ENCODE assay signal across 16 cellular contexts in genomic region chr19:5631511-5632240, GRCh38. TPM values are rescaled to one million over a fixed set of nuclear protein-coding genes. Genes with fewer than 3 reads are reported as not detected.
DNase-seq lines count a peak whose midpoint lies in the region; ATAC-seq and TF ChIP-seq lines count a peak whose summit lies in the region.
"Had no signal": no experiment of that assay in that cellular context is flagged by ENCODE, and none has a peak within 500 bp of the region (broad histone marks: within the 10 kb centered on the region; RNA-seq: fewer than 3 reads in every experiment).

No MANE protein-coding gene starts in this region.

- 68% methylated on average over 9 of the region's 9 CpGs for WGBS in mammary epithelial cell (ENCODE audit: low coverage, missing lambda C conversion rate)

- ATAC-seq in HG03469 (IDR thresholded peaks at IDR 0.05; ENCODE audit: unreplicated experiment) (no peak), GM18861 (IDR thresholded peaks at IDR 0.05; ENCODE audit: unreplicated experiment) (no peak), HG02885 (IDR thresholded peaks at IDR 0.05; ENCODE audit: poor library complexity, unreplicated experiment) (no peak)
- ATAC-seq: Panc1 had no signal

- H3K27me3 ChIP-seq in mammary epithelial cell (ENCODE audit: insufficient read depth, low read length) = no peaks in the 10 kb centered on the region
- no peaks in the 10 kb centered on the region for H3K27me3 ChIP-seq in fibroblast of lung (ENCODE audit: control insufficient read depth, insufficient read depth, low read length)
- H3K27me3 ChIP-seq: heart left ventricle, spleen had no signal

- no peak overlapping the region for H3K4me3 ChIP-seq in mammary epithelial cell (replicated peaks in 1 of 3; ENCODE audit: insufficient read depth in 1 of 3, low read depth in 2 of 3, low read length in 3 of 3)
- H3K4me3 ChIP-seq in fibroblast of lung (replicated peaks in 1 of 4; ENCODE audit: control extremely low read depth in 1 of 4, insufficient read depth in 1 of 4, low read depth in 3 of 4, low read length in 4 of 4) = peak overlapping the region in 1 of 4 experiments; percentile 14
- H3K4me3 ChIP-seq: heart left ventricle had no signal

- DNase-seq in MCF 10A (ENCODE audit: unreplicated experiment) (no peak), mammary epithelial cell (no peak), fibroblast of lung (ENCODE audit: low read depth in 2 of 2) (peak in 1 of 2 donors; percentile 40), NCI-H187 (lab: John Stamatoyannopoulos, UW) (no peak)
- DNase-seq: cortex of kidney, heart left ventricle, KG1, midbrain, NCI-H2171 treated with DMSO at 0.1 percent for 48 hours, spleen, T-helper 9 cell had no signal

- H3K27ac Mint-ChIP-seq in MCF 10A (ENCODE audit: low read depth, unreplicated experiment) (peak overlapping the region; percentile 51), nephron (peak overlapping the region; percentile 12 to 47 (median 28))

- H3K27ac ChIP-seq in mammary epithelial cell (ENCODE audit: insufficient read depth, low read depth, low read length) = no peak overlapping the region
- no peak overlapping the region for H3K27ac ChIP-seq in fibroblast of lung (ENCODE audit: insufficient read depth, low read length)

- no peak overlapping the region for H3K9ac ChIP-seq in mammary epithelial cell (ENCODE audit: insufficient read depth, low read length)
- H3K9ac ChIP-seq in fibroblast of lung (ENCODE audit: insufficient read depth, low read length) = no peak overlapping the region

- H2AFZ ChIP-seq in mammary epithelial cell (ENCODE audit: low read depth, low read length) (no peak overlapping the region), fibroblast of lung (ENCODE audit: low read length) (no peak overlapping the region)

- H3K27me3 Mint-ChIP-seq in MCF 10A (ENCODE audit: insufficient read depth, unreplicated experiment) (no peaks in the 10 kb centered on the region), nephron (ENCODE audit: low read depth) (no peaks in the 10 kb centered on the region)

- H3K9me3 Mint-ChIP-seq in MCF 10A (ENCODE audit: unreplicated experiment) (no peaks in the 10 kb centered on the region), nephron (no peaks in the 10 kb centered on the region)

- H3K4me1 Mint-ChIP-seq in MCF 10A (ENCODE audit: insufficient read depth, unreplicated experiment) (peaks cover 21% of the 10 kb centered on the region), nephron (peaks cover 32% of the 10 kb centered on the region)

- H3K4me1 ChIP-seq in mammary epithelial cell (ENCODE audit: insufficient read depth, low read length) = no peaks in the 10 kb centered on the region
- peaks cover 15% of the 10 kb centered on the region for H3K4me1 ChIP-seq in fibroblast of lung (ENCODE audit: control insufficient read depth, extremely low read depth, insufficient read depth, low read length)

- POLR2A ChIA-PET in MCF 10A (lab: Yijun Ruan, JAX) = no interaction called here

- peaks cover 15% of the 10 kb centered on the region for H4K20me1 ChIP-seq in mammary epithelial cell (ENCODE audit: insufficient read depth, low read length)
- H4K20me1 ChIP-seq in fibroblast of lung (ENCODE audit: control insufficient read depth, extremely low read depth, insufficient read depth, low read length) = peaks cover 2% of the 10 kb centered on the region

- in situ Hi-C loops in mammary epithelial cell (cut with MboI; ENCODE audit: low sequenced_read_pairs in 2 of 2) = no loop called here

- H3K36me3 ChIP-seq in mammary epithelial cell (ENCODE audit: insufficient read depth, low read length) (peaks cover 24% of the 10 kb centered on the region), fibroblast of lung (ENCODE audit: control insufficient read depth, insufficient read depth, low read length) (peaks cover 4% of the 10 kb centered on the region)

- H3K79me2 ChIP-seq in mammary epithelial cell (ENCODE audit: insufficient read depth, low read length) (peaks cover 98% of the 10 kb centered on the region), fibroblast of lung (ENCODE audit: control insufficient read depth, insufficient read depth, low read length) (peaks cover 94% of the 10 kb centered on the region)

- TF ChIP-seq CTCF in MCF 10A (IDR thresholded peaks at IDR 0.05; ENCODE audit: unreplicated experiment) (no peak), mammary epithelial cell (conservative IDR thresholded peaks at IDR 0.05 in 1 of 2, IDR thresholded peaks at IDR 0.05 in 1 of 2; ENCODE audit: extremely low read depth in 1 of 2, insufficient read depth in 1 of 2, low read depth in 1 of 2, low read length in 2 of 2) (no peak), fibroblast of lung (conservative IDR thresholded peaks at IDR 0.05 in 1 of 2, IDR thresholded peaks at IDR 0.05 in 1 of 2; ENCODE audit: low read depth in 1 of 2, low read length in 2 of 2) (no peak), nephron (IDR thresholded peaks at IDR 0.05; ENCODE audit: unreplicated experiment in 3 of 3) (no peak)

- H3K9me3 ChIP-seq in mammary epithelial cell (replicated peaks; ENCODE audit: insufficient read depth, low read length) (no peaks in the 10 kb centered on the region), fibroblast of lung (ENCODE audit: control insufficient read depth, insufficient read depth, low read depth, low read length) (no peaks in the 10 kb centered on the region)
- H3K9me3 ChIP-seq: heart left ventricle, spleen had no signal

- CTCF ChIA-PET in MCF 10A (lab: Yijun Ruan, JAX) = no interaction called here
- CTCF ChIA-PET in mammary epithelial cell (lab: Charles Lee; ENCODE audit: low non-redundant PET) = no interaction called here

- intact Hi-C loops in MCF 10A (cut with micrococcal nuclease) = no loop called here
- intact Hi-C loops in mammary epithelial cell (cut with micrococcal nuclease) = no loop called here

- H3K36me3 Mint-ChIP-seq in MCF 10A (ENCODE audit: insufficient read depth, unreplicated experiment) (peaks cover 67% of the 10 kb centered on the region), nephron (ENCODE audit: low read depth) (peaks cover 53% of the 10 kb centered on the region)

- BruUV-seq in MCF 10A (replicated peaks; lab: Mats Ljungman, UMichigan) = no TSS peak
- BruUV-seq in mammary epithelial cell (replicated peaks; lab: Mats Ljungman, UMichigan) = no TSS peak

- H3K4me3 Mint-ChIP-seq in MCF 10A (ENCODE audit: unreplicated experiment) (no peak overlapping the region), nephron (no peak overlapping the region)

- H3K4me2 ChIP-seq in mammary epithelial cell (ENCODE audit: insufficient read depth, low read depth, low read length) = no peak overlapping the region
- peak overlapping the region; percentile 44 for H3K4me2 ChIP-seq in fibroblast of lung (ENCODE audit: extremely low read depth, insufficient read depth, low read length)

- dilution Hi-C loops in mammary epithelial cell (cut with HindIII; ENCODE audit: low sequenced_read_pairs) = no loop called here

RNA-seq across cellular contexts. Expression of gene SAFB, which starts 8.8 kb away (rescaled TPM):
- total RNA-seq in MCF 10A (2022) (135 and 137 TPM in 2 replicates), mammary epithelial cell (10 to 100 TPM; 26.0 to 88.5 TPM), fibroblast of lung (48.5 and 51.0 TPM in 2 replicates)
- polyA plus RNA-seq in mammary epithelial cell (30.9 TPM), fibroblast of lung (28.0 and 34.3 TPM in 2 replicates)
- polyA minus RNA-seq in mammary epithelial cell (42.5 TPM), fibroblast of lung (ENCODE audit: low replicate concordance) (6.8 and 8.4 TPM in 2 replicates)
- polyA plus RNA-seq in fibroblast of lung (2012) = 41.1 and 50.2 TPM in 2 replicates

RNA-seq across cellular contexts. Expression of gene SAFB2, which starts 9.1 kb away (rescaled TPM):
- total RNA-seq in MCF 10A (2022) (98.6 and 118 TPM in 2 replicates), mammary epithelial cell (10 to 100 TPM; 20.2 to 49.1 TPM), fibroblast of lung (29.0 and 35.8 TPM in 2 replicates)
- polyA plus RNA-seq in mammary epithelial cell (7.6 TPM), fibroblast of lung (16.9 and 21.3 TPM in 2 replicates)
- polyA minus RNA-seq in mammary epithelial cell (28.9 TPM), fibroblast of lung (ENCODE audit: low replicate concordance) (20.3 and 24.5 TPM in 2 replicates)
- 25.1 and 32.6 TPM in 2 replicates for polyA plus RNA-seq in fibroblast of lung (2012)

RNA-seq across cellular contexts. Expression of gene MICOS13, which starts 48.6 kb away (rescaled TPM):
- total RNA-seq in MCF 10A (2022) (51.5 and 73.0 TPM in 2 replicates), mammary epithelial cell (10 to 100 TPM; 25.3 to 71.2 TPM), fibroblast of lung (29.3 and 73.5 TPM in 2 replicates)
- polyA plus RNA-seq in mammary epithelial cell (46.8 TPM), fibroblast of lung (20.7 and 20.8 TPM in 2 replicates)
- polyA minus RNA-seq in mammary epithelial cell (14.5 TPM), fibroblast of lung (ENCODE audit: low replicate concordance) (29.2 and 29.9 TPM in 2 replicates)
- 83.6 and 93.2 TPM in 2 replicates for polyA plus RNA-seq in fibroblast of lung (2012)

RNA-seq across cellular contexts. Expression of gene HSD11B1L, which starts 49.2 kb away (rescaled TPM):
- 4.1 and 5.5 TPM in 2 replicates for total RNA-seq in MCF 10A (2022)
- 10 to 100 TPM in 1 of 2 donors, 1 to 10 TPM in 1; 6.4 to 10.5 TPM for total RNA-seq in mammary epithelial cell
- 5.2 TPM for polyA plus RNA-seq in mammary epithelial cell
- polyA minus RNA-seq in mammary epithelial cell = 4.6 TPM
- 11.0 and 13.0 TPM in 2 replicates for total RNA-seq in fibroblast of lung
- 3.1 and 5.1 TPM in 2 replicates for polyA plus RNA-seq in fibroblast of lung
- polyA plus RNA-seq in fibroblast of lung (2012) = 5.2 and 7.8 TPM in 2 replicates
- 5.6 TPM in 1 of 2 replicates, not detected in the other for polyA minus RNA-seq in fibroblast of lung (ENCODE audit: low replicate concordance)

RNA-seq across cellular contexts. Expression of gene RPL36, which starts 58.4 kb away (rescaled TPM):
- total RNA-seq in MCF 10A (2022) (1,569 and 1,807 TPM in 2 replicates), mammary epithelial cell (100 to 1,000 TPM; 323 to 990 TPM), fibroblast of lung (634 and 864 TPM in 2 replicates)
- polyA plus RNA-seq in mammary epithelial cell (717 TPM), fibroblast of lung (341 and 394 TPM in 2 replicates)
- polyA minus RNA-seq in mammary epithelial cell (88.8 TPM), fibroblast of lung (ENCODE audit: low replicate concordance) (58.4 and 95.5 TPM in 2 replicates)
- polyA plus RNA-seq in fibroblast of lung (2012) = 1,113 and 1,403 TPM in 2 replicates
